20 cellular contexts compared by ENCODE assay signal in genomic region chr15:101273534-101273933, GRCh38. TPM values are rescaled to one million over a fixed set of nuclear protein-coding genes. Genes with fewer than 3 reads are reported as not detected.
DNase-seq lines count a peak whose midpoint lies in the region; ATAC-seq and TF ChIP-seq lines count a peak whose summit lies in the region.
"Had no signal": no experiment of that assay in that cellular context is flagged by ENCODE, and none has a peak within 500 bp of the region (broad histone marks: within the 10 kb centered on the region; RNA-seq: fewer than 3 reads in every experiment).

No MANE protein-coding gene starts in this region.

- H3K27me3 ChIP-seq in heart right ventricle (no peaks in the 10 kb centered on the region), RWPE2 (ENCODE audit: insufficient read depth, poor library complexity, severe bottlenecking) (no peaks in the 10 kb centered on the region), skeletal muscle tissue (ENCODE audit: control insufficient read depth in 3 of 3, insufficient read depth in 3 of 3, low read length in 3 of 3) (no peaks in the 10 kb centered on the region)

- peaks cover 0 to 75% (median 50%) of the 10 kb centered on the region in 9 donors for H3K36me3 ChIP-seq in heart right ventricle
- H3K36me3 ChIP-seq in RWPE2 (ENCODE audit: low read depth): peaks cover 60% of the 10 kb centered on the region
- peaks cover 55 to 64% (median 64%) of the 10 kb centered on the region in 3 donors for H3K36me3 ChIP-seq in skeletal muscle tissue (ENCODE audit: control insufficient read depth in 3 of 3, insufficient read depth in 3 of 3, low read length in 3 of 3)

- H3K9me3 ChIP-seq in heart right ventricle: no peaks in the 10 kb centered on the region
- H3K9me3 ChIP-seq in RWPE2 (ENCODE audit: severe bottlenecking): no peaks in the 10 kb centered on the region
- no peaks in the 10 kb centered on the region for H3K9me3 ChIP-seq in skeletal muscle tissue (ENCODE audit: control insufficient read depth in 3 of 3, low read length in 3 of 3)

- peak overlapping the region in 6 of 10 donors; percentile 48 to 77 (median 58) for H3K27ac ChIP-seq in heart right ventricle
- H3K27ac ChIP-seq in RWPE2 (ENCODE audit: poor library complexity, severe bottlenecking): no peak overlapping the region
- H3K27ac ChIP-seq in skeletal muscle tissue (ENCODE audit: low read depth, low read length): peak overlapping the region; percentile 80
- H3K27ac ChIP-seq: C4-2B had no signal

- TF ChIP-seq CTCF in heart right ventricle (IDR thresholded peaks at IDR 0.05): no peak
- no peak for TF ChIP-seq CTCF in RWPE2 (IDR thresholded peaks at IDR 0.05; ENCODE audit: poor library complexity, severe bottlenecking)

- intact Hi-C loops in heart right ventricle (cut with DNase I): no loop called here
- intact Hi-C loops in cardiac septum (cut with DNase I): loop anchor here (10.0 kb wide), 1 partner anchor 669 kb away; the partner anchor contains the start of genes ASB7 and LINS1

- ATAC-seq in heart right ventricle: peak in 3 of 8 donors; percentile 5 to 32 (median 24)
- ATAC-seq in RWPE2 (ENCODE audit: low read depth): no peak
- ATAC-seq: PC-3 had no signal

- H3K4me3 ChIP-seq in heart right ventricle (no peak overlapping the region), RWPE2 (ENCODE audit: severe bottlenecking) (no peak overlapping the region), skeletal muscle tissue (ENCODE audit: low read length in 3 of 3) (peak overlapping the region in 1 of 3 donors; percentile 22)

- 61 to 80% methylated on average over 5 of the region's 5 CpGs for WGBS in heart right ventricle, 2 donors

- H3K4me1 ChIP-seq in heart right ventricle: peaks cover 2 to 38% (median 28%) of the 10 kb centered on the region in 9 donors
- peaks cover 5% of the 10 kb centered on the region for H3K4me1 ChIP-seq in RWPE2 (ENCODE audit: insufficient read depth, poor library complexity, severe bottlenecking)
- peaks cover 25 to 48% (median 39%) of the 10 kb centered on the region in 3 donors for H3K4me1 ChIP-seq in skeletal muscle tissue (ENCODE audit: control insufficient read depth in 3 of 3, insufficient read depth in 3 of 3, low read length in 3 of 3)

- H3K9ac ChIP-seq in skeletal muscle tissue (ENCODE audit: low read depth in 1 of 3, low read length in 3 of 3): peak overlapping the region; percentile 23 to 71 (median 34)

- peak; percentile 9 for DNase-seq in activated effector memory CD4-positive, alpha-beta T cell treated with anti-CD3 and anti-CD28 coated beads, Interleukin-2, amount 50 U/mL, for 16 hours
- no peak for DNase-seq in activated effector memory CD4-positive, alpha-beta T cell treated with Interleukin-2 at 50 U/mL for 16 hours
- DNase-seq in heart right ventricle (no peak), cardiac septum (ENCODE audit: low spot score) (no peak), RWPE2 (ENCODE audit: low spot score) (peak; percentile 23), MV-4-11 (lab: John Stamatoyannopoulos, UW) (no peak)
- no peak for DNase-seq in activated CD4-positive, alpha-beta T cell treated with anti-CD3 and anti-CD28 coated beads for 4 hours
- DNase-seq: DMS79, H7, MM.1S, NCI-H1092, NCI-H1436, NCI-H187 treated with DMSO at 0.1 percent for 48 hours, NCI-H2107, NCI-H446 treated with DMSO at 0.1 percent for 48 hours, NCI-H526 treated with DMSO at 0.1 percent for 48 hours, PC-3, SIG-M5 had no signal

RNA-seq across cellular contexts. Expression of gene SELENOS, which starts 3.8 kb away (rescaled TPM):
- total RNA-seq in heart right ventricle: 10 to 100 TPM; 28.4 to 90.6 (median 42.7) TPM
- polyA plus RNA-seq in heart right ventricle: 100 to 1,000 TPM in 1 of 2 donors, 10 to 100 TPM in 1; 48.4 to 192 TPM
- 51.6 TPM for total RNA-seq in cardiac septum
- total RNA-seq in skeletal muscle tissue: 25.6 TPM

RNA-seq across cellular contexts. Expression of gene SNRPA1, which starts 21.5 kb away (rescaled TPM):
- total RNA-seq in heart right ventricle (10 to 100 TPM; 23.8 to 36.3 (median 29.9) TPM), cardiac septum (26.0 TPM), skeletal muscle tissue (14.1 TPM)
- polyA plus RNA-seq in heart right ventricle: 10 to 100 TPM; 25.0 to 51.4 TPM

RNA-seq across cellular contexts. Expression of gene CHSY1, which starts 21.7 kb away (rescaled TPM):
- total RNA-seq in heart right ventricle: 10 to 100 TPM in 8 of 10 donors, 1 to 10 TPM in 2; 9.7 to 35.1 (median 15.7) TPM
- 10 to 100 TPM in 1 of 2 donors, 1 to 10 TPM in 1; 6.9 to 11.3 TPM for polyA plus RNA-seq in heart right ventricle
- 17.5 TPM for total RNA-seq in cardiac septum
- 29.7 TPM for total RNA-seq in skeletal muscle tissue

Comparison
In these comparisons a context has a peak if more than half of its experiments do, and no peak if none do; other contexts are left out.
1. DNase-seq: peak in activated effector memory CD4-positive, alpha-beta T cell treated with anti-CD3 and anti-CD28 coated beads, Interleukin-2, amount 50 U/mL, for 16 hours (single experiment) and RWPE2 (single experiment); none in activated effector memory CD4-positive, alpha-beta T cell treated with Interleukin-2 at 50 U/mL for 16 hours (single experiment), heart right ventricle (0 of 2), cardiac septum (single experiment), activated CD4-positive, alpha-beta T cell treated with anti-CD3 and anti-CD28 coated beads for 4 hours (0 of 2) and MV-4-11 (single experiment).